ENCODE assay signal across 12 cellular contexts in genomic region chr5:32018476-32019436, GRCh38.
DNase-seq lines count a peak whose midpoint lies in the region; ATAC-seq and TF ChIP-seq lines count a peak whose summit lies in the region.
"Had no signal": no experiment of that assay in that cellular context is flagged by ENCODE, and none has a peak within 500 bp of the region (broad histone marks: within the 10 kb centered on the region; RNA-seq: fewer than 3 reads in every experiment).

No MANE protein-coding gene starts in this region.

- no peaks in the 10 kb centered on the region for H3K9me3 Mint-ChIP-seq in activated T-cell treated with anti-CD3 and anti-CD28 coated beads, Interleukin-2, amount 50 U/mL, for 72 hours
- H3K9me3 Mint-ChIP-seq: activated B cell treated with CpG ODN at 0.5 μM for 24 hours; activated T-helper 2 cell treated with anti-CD3 and anti-CD28 coated beads, Interferon-gamma antibody, Interleukin-2, Interleukin-4, amounts not matched to agents 10 μg/mL and 5 μg/mL and 100 μg/mL, durations not matched to agents 14 hours and 24 hours and 36 hours had no signal

- TF ChIP-seq EP300 in upper lobe of left lung (IDR thresholded peaks at IDR 0.05), result no peak

- H3K36me3 ChIP-seq in lung (ENCODE audit: control insufficient read depth in 2 of 2, insufficient read depth in 2 of 2, low read length in 2 of 2) (peaks cover 0 to 3% of the 10 kb centered on the region in 2 donors), upper lobe of left lung (peaks cover 0 to under 1% (median 0%) of the 10 kb centered on the region in 4 donors)

- peaks cover 29% of the 10 kb centered on the region for H3K4me1 Mint-ChIP-seq in activated T-cell treated with anti-CD3 and anti-CD28 coated beads, Interleukin-2, amount 50 U/mL, for 72 hours (ENCODE audit: low read depth)

- H3K27ac ChIP-seq in cingulate gyrus (ENCODE audit: low read depth, low read length) (peak overlapping the region; percentile 55), lung (ENCODE audit: low read depth in 1 of 2, low read length in 1 of 2) (peak overlapping the region in 1 of 2 donors; percentile 52), upper lobe of left lung (peak overlapping the region; percentile 52 to 78 (median 67))

- no peaks in the 10 kb centered on the region for H3K27me3 Mint-ChIP-seq in activated T-cell treated with anti-CD3 and anti-CD28 coated beads, Interleukin-2, amount 50 U/mL, for 72 hours (ENCODE audit: low read depth)
- H3K27me3 Mint-ChIP-seq: activated B cell treated with CpG ODN at 0.5 μM for 24 hours had no signal

- TF ChIP-seq POLR2A in upper lobe of left lung (IDR thresholded peaks at IDR 0.05), result no peak

- H3K4me1 ChIP-seq in lung (ENCODE audit: control insufficient read depth in 2 of 2, insufficient read depth in 2 of 2, low read length in 2 of 2) (peaks cover 6 to 15% of the 10 kb centered on the region in 2 donors), upper lobe of left lung (peaks cover 29 to 40% (median 35%) of the 10 kb centered on the region in 4 donors)

- H3K36me3 Mint-ChIP-seq in activated T-cell treated with anti-CD3 and anti-CD28 coated beads, Interleukin-2, amount 50 U/mL, for 72 hours (ENCODE audit: insufficient read depth in 2 of 2), result no peaks in the 10 kb centered on the region

- H3K4me3 Mint-ChIP-seq in activated T-cell treated with anti-CD3 and anti-CD28 coated beads, Interleukin-2, amount 50 U/mL, for 72 hours, result peak overlapping the region; percentile 7 to 33
- H3K4me3 Mint-ChIP-seq: activated B cell treated with CpG ODN at 0.5 μM for 24 hours had no signal

- no peak for TF ChIP-seq CTCF in lung (IDR thresholded peaks at IDR 0.05; ENCODE audit: control extremely low read depth, extremely low read depth)
- no peak for TF ChIP-seq CTCF in upper lobe of left lung (IDR thresholded peaks at IDR 0.05)

- H3K9me3 ChIP-seq in lung (ENCODE audit: control insufficient read depth in 2 of 2, insufficient read depth in 1 of 2, low read length in 1 of 2), result no peaks in the 10 kb centered on the region
- H3K9me3 ChIP-seq in upper lobe of left lung, result no peaks in the 10 kb centered on the region

- WGBS in lung, 2 donors, result 54 to 68% methylated on average over 14 of the region's 14 CpGs
- 53 to 56% methylated on average over 13 to 14 of the region's 14 CpGs for WGBS in upper lobe of left lung, 2 donors

- ATAC-seq in activated T-cell treated with anti-CD3 and anti-CD28 coated beads, Interleukin-2, amount 50 U/mL, for 72 hours (replicated peaks in 1 of 2), result peak in 1 of 2 donors; percentile 20
- ATAC-seq in lung (ENCODE audit: insufficient read depth, low FRiP score), result peak; percentile 38
- ATAC-seq in upper lobe of left lung (ENCODE audit: low FRiP score in 2 of 2), result peak in 1 of 2 donors; percentile 47

- no peak overlapping the region for H3K27ac Mint-ChIP-seq in activated T-cell treated with anti-CD3 and anti-CD28 coated beads, Interleukin-2, amount 50 U/mL, for 72 hours
- H3K27ac Mint-ChIP-seq: activated B cell treated with CpG ODN at 0.5 μM for 24 hours; activated T-helper 2 cell treated with anti-CD3 and anti-CD28 coated beads, Interferon-gamma antibody, Interleukin-2, Interleukin-4, amounts not matched to agents 10 μg/mL and 5 μg/mL and 100 μg/mL, durations not matched to agents 14 hours and 24 hours and 36 hours had no signal

- H3K27me3 ChIP-seq in lung (ENCODE audit: control insufficient read depth, insufficient read depth), result no peaks in the 10 kb centered on the region
- no peaks in the 10 kb centered on the region for H3K27me3 ChIP-seq in upper lobe of left lung

- no peak for DNase-seq in activated T-cell treated with anti-CD3 and anti-CD28 coated beads, Interleukin-2, amount 50 U/mL, for 72 hours
- DNase-seq in activated T-cell treated with anti-CD3 and anti-CD28 coated beads, Interleukin-2, amount 50 U/mL, for 1 hour, result no peak
- DNase-seq in lung (ENCODE audit: low spot score) (no peak), upper lobe of left lung (peak in 1 of 2 donors; percentile 44), AG20443 (ENCODE audit: low spot score) (no peak), dedifferentiated amniotic fluid mesenchymal stem cell (ENCODE audit: extremely low spot score) (no peak), DMS153 treated with DMSO at 0.1 percent for 48 hours (lab: John Stamatoyannopoulos, UW; ENCODE audit: unreplicated experiment) (no peak)
- DNase-seq: activated B cell treated with CpG ODN at 0.5 μM for 24 hours, dermis blood vessel endothelial cell, DMS 273 treated with DMSO at 0.1 percent for 48 hours had no signal

- H3K4me3 ChIP-seq in lung, result no peak overlapping the region
- no peak overlapping the region for H3K4me3 ChIP-seq in upper lobe of left lung
